8 cellular contexts compared by ENCODE assay signal in genomic region chr3:51672083-51672475, GRCh38. TPM values are rescaled to one million over a fixed set of nuclear protein-coding genes. Genes with fewer than 3 reads are reported as not detected.
DNase-seq lines count a peak whose midpoint lies in the region; ATAC-seq and TF ChIP-seq lines count a peak whose summit lies in the region.

No MANE protein-coding gene starts in this region.

- peaks cover 29% of the 10 kb centered on the region for H3K79me2 ChIP-seq in mammary epithelial cell (ENCODE audit: insufficient read depth, low read length)

- BruUV-seq in A673 (replicated peaks; lab: Mats Ljungman, UMichigan) = no TSS peak
- no TSS peak for BruUV-seq in mammary epithelial cell (replicated peaks; lab: Mats Ljungman, UMichigan)

- H3K27ac ChIP-seq in A673 (ENCODE audit: low read depth, low read length, poor library complexity, severe bottlenecking) = peak overlapping the region; percentile 92
- peak overlapping the region; percentile 94 for H3K27ac ChIP-seq in HL-60 (replicated peaks)
- H3K27ac ChIP-seq in mammary epithelial cell (ENCODE audit: insufficient read depth, low read depth, low read length) = peak overlapping the region; percentile 75
- H3K27ac ChIP-seq in mucosa of rectum (ENCODE audit: low read depth in 2 of 2, low read length in 2 of 2) = peak overlapping the region; percentile 92 to 95

- H3K9me3 ChIP-seq in A673 (ENCODE audit: low read depth, low read length, poor library complexity, severe bottlenecking) (no peaks in the 10 kb centered on the region), mammary epithelial cell (replicated peaks; ENCODE audit: insufficient read depth, low read length) (no peaks in the 10 kb centered on the region), mucosa of rectum (ENCODE audit: control insufficient read depth in 2 of 2, low read length in 2 of 2) (no peaks in the 10 kb centered on the region)

- CTCF ChIA-PET in A673 (lab: Charles Lee) = interaction anchor here (1.0 kb wide), 1 partner anchor 10 kb away, joined by 4 read pairs; no protein-coding TSS in a partner anchor
- CTCF ChIA-PET in mammary epithelial cell (lab: Charles Lee; ENCODE audit: low non-redundant PET) = interaction anchor here (0.6 to 0.8 kb wide), 3 partner anchors 10 to 564 kb away, joined by 3 to 6 read pairs (median 6); no protein-coding TSS in a partner anchor

- POLR2A ChIA-PET in A673 (lab: Charles Lee; ENCODE audit: low non-redundant PET) = no interaction called here

- ATAC-seq in GM18873 (IDR thresholded peaks at IDR 0.05; ENCODE audit: low FRiP score, unreplicated experiment) (no peak), GM18511 (IDR thresholded peaks at IDR 0.05; ENCODE audit: unreplicated experiment) (no peak)

- H3K27me3 ChIP-seq in A673 (replicated peaks; ENCODE audit: insufficient read depth, low read depth, low read length, poor library complexity) = no peaks in the 10 kb centered on the region
- no peaks in the 10 kb centered on the region for H3K27me3 ChIP-seq in HL-60 (ENCODE audit: insufficient read depth, poor library complexity, severe bottlenecking)
- H3K27me3 ChIP-seq in mammary epithelial cell (ENCODE audit: insufficient read depth, low read length) = no peaks in the 10 kb centered on the region
- no peaks in the 10 kb centered on the region for H3K27me3 ChIP-seq in mucosa of rectum (ENCODE audit: control insufficient read depth in 2 of 2, insufficient read depth in 2 of 2, low read length in 2 of 2)

- 41% methylated on average over 11 of the region's 11 CpGs for WGBS in mammary epithelial cell (ENCODE audit: low coverage, missing lambda C conversion rate)

- H3K36me3 ChIP-seq in A673 (ENCODE audit: insufficient read depth, low read length, poor library complexity, severe bottlenecking) = no peaks in the 10 kb centered on the region
- H3K36me3 ChIP-seq in mammary epithelial cell (ENCODE audit: insufficient read depth, low read length) = no peaks in the 10 kb centered on the region
- H3K36me3 ChIP-seq in mucosa of rectum (ENCODE audit: control insufficient read depth in 2 of 2, insufficient read depth in 2 of 2, low read length in 2 of 2) = peaks cover 11 to 23% of the 10 kb centered on the region in 2 donors

- H2AFZ ChIP-seq in mammary epithelial cell (ENCODE audit: low read depth, low read length) = peak overlapping the region; percentile 89

- H3K4me3 ChIP-seq in A673 (ENCODE audit: low read depth, low read length, poor library complexity, severe bottlenecking) (peak overlapping the region; percentile 84), HL-60 (replicated peaks; ENCODE audit: insufficient read depth, low read length) (peak overlapping the region; percentile 74), mammary epithelial cell (replicated peaks in 1 of 3; ENCODE audit: insufficient read depth in 1 of 3, low read depth in 2 of 3, low read length in 3 of 3) (peak overlapping the region; percentile 77 to 79 (median 79)), mucosa of rectum (ENCODE audit: low read length in 2 of 2) (peak overlapping the region; percentile 86 to 90)

- intact Hi-C loops in A673 (cut with micrococcal nuclease; ENCODE audit: unreplicated experiment) = no loop called here
- intact Hi-C loops in mammary epithelial cell (cut with micrococcal nuclease) = loop anchor here (10.0 kb wide), 1 partner anchor 1057 kb away; the partner anchor contains the start of genes CISH and MAPKAPK3

- TF ChIP-seq CTCF in A673 (conservative IDR thresholded peaks at IDR 0.05; ENCODE audit: low read depth, low read length) (no peak), HL-60 (IDR thresholded peaks at IDR 0.05; ENCODE audit: insufficient read depth, low read length) (no peak), mammary epithelial cell (conservative IDR thresholded peaks at IDR 0.05 in 1 of 2, IDR thresholded peaks at IDR 0.05 in 1 of 2; ENCODE audit: extremely low read depth in 1 of 2, insufficient read depth in 1 of 2, low read depth in 1 of 2, low read length in 2 of 2) (no peak)

- H4K20me1 ChIP-seq in mammary epithelial cell (ENCODE audit: insufficient read depth, low read length) = no peaks in the 10 kb centered on the region

- DNase-seq in A673 (ENCODE audit: low spot score) = no peak
- no peak for DNase-seq in HL-60 (ENCODE audit: low read depth in 1 of 2, low spot score in 1 of 2)
- peak; percentile 11 for DNase-seq in mammary epithelial cell
- DNase-seq in AG08395 (ENCODE audit: low spot score) = no peak
- no peak for DNase-seq in NCI-H774 (lab: John Stamatoyannopoulos, UW)

- H3K9ac ChIP-seq in mammary epithelial cell (ENCODE audit: insufficient read depth, low read length) (peak overlapping the region; percentile 14), mucosa of rectum (ENCODE audit: low read depth in 1 of 2, low read length in 2 of 2) (peak overlapping the region; percentile 84 to 87)

- H3K4me1 ChIP-seq in A673 (ENCODE audit: insufficient read depth, low read length, poor library complexity, severe bottlenecking) = peaks cover 9% of the 10 kb centered on the region
- peaks cover 67% of the 10 kb centered on the region for H3K4me1 ChIP-seq in mammary epithelial cell (ENCODE audit: insufficient read depth, low read length)
- peaks cover 22 to 33% of the 10 kb centered on the region in 2 donors for H3K4me1 ChIP-seq in mucosa of rectum (ENCODE audit: control insufficient read depth in 2 of 2, insufficient read depth in 2 of 2, low read length in 2 of 2)

- in situ Hi-C loops in mammary epithelial cell (cut with MboI; ENCODE audit: low sequenced_read_pairs in 2 of 2) = no loop called here

- peak overlapping the region; percentile 97 for H3K4me2 ChIP-seq in mammary epithelial cell (ENCODE audit: insufficient read depth, low read depth, low read length)

- dilution Hi-C loops in mammary epithelial cell (cut with HindIII; ENCODE audit: low sequenced_read_pairs) = no loop called here

RNA-seq across cellular contexts. Expression of gene TEX264, which starts 1.0 kb away (rescaled TPM):
- total RNA-seq in A673 (2021) = 21.4 and 23.0 TPM in 2 replicates
- total RNA-seq in mammary epithelial cell = 10 to 100 TPM; 36.0 to 49.7 TPM
- 69.5 TPM for polyA plus RNA-seq in mammary epithelial cell
- 35.8 TPM for polyA minus RNA-seq in mammary epithelial cell

RNA-seq across cellular contexts. Expression of gene GRM2, which starts 34.8 kb away (rescaled TPM):
- 2.9 and 5.6 TPM in 2 replicates for total RNA-seq in A673 (2021)
- under 1 TPM; under 0.01 to 0.12 TPM for total RNA-seq in mammary epithelial cell
- 0.09 TPM for polyA plus RNA-seq in mammary epithelial cell
- polyA minus RNA-seq in mammary epithelial cell = not detected
